ENCODE assay signal across 26 cellular contexts in genomic region chr11:80085563-80085962, GRCh38.
A peak's percentile ranks its signal among the peaks of the same experiment; 100 is the strongest.
DNase-seq lines count a peak whose midpoint lies in the region; ATAC-seq, FAIRE-seq and TF ChIP-seq lines count a peak whose summit lies in the region.
"Had no signal": no experiment of that assay in that cellular context is flagged by ENCODE, and none has a peak within 500 bp of the region (broad histone marks: within the 10 kb centered on the region; RNA-seq: fewer than 3 reads in every experiment).

No MANE protein-coding gene starts in this region.

- H2BK20ac ChIP-seq in H1 (ENCODE audit: low read length) = no peak overlapping the region

- H3K56ac ChIP-seq in H1 (replicated peaks; ENCODE audit: insufficient read length, low read depth, low read length) = no peak overlapping the region

- H3K23ac ChIP-seq in H1 (ENCODE audit: insufficient read length) (no peak overlapping the region), mesenchymal stem cell (ENCODE audit: low read length in 2 of 2) (no peak overlapping the region)

- peak overlapping the region; percentile 64 for H3K4me2 ChIP-seq in Karpas-422 (ENCODE audit: low read depth, low read length, poor library complexity, severe bottlenecking)
- no peak overlapping the region for H3K4me2 ChIP-seq in H1 (ENCODE audit: insufficient read depth in 1 of 2, low read depth in 2 of 2, low read length in 2 of 2)
- no peak overlapping the region for H3K4me2 ChIP-seq in mesenchymal stem cell (ENCODE audit: low read length, poor library complexity, severe bottlenecking)
- H3K4me2 ChIP-seq: BLaER1 had no signal

- no peak for ATAC-seq in GM21360 (IDR thresholded peaks at IDR 0.05; ENCODE audit: unreplicated experiment)
- ATAC-seq: CD8-positive, alpha-beta T cell; GM12878 had no signal

- H2BK120ac ChIP-seq in H1 (replicated peaks; ENCODE audit: low read depth, low read length) (no peak overlapping the region), mesenchymal stem cell (ENCODE audit: low read depth, low read length) (no peak overlapping the region)

- H3K27ac Mint-ChIP-seq in osteocyte (ENCODE audit: unreplicated experiment) = no peak overlapping the region
- H3K27ac Mint-ChIP-seq: B cell; CD4-positive, CD25-positive, alpha-beta regulatory T cell; CD8-positive, alpha-beta T cell; H9; HFFc6 had no signal

- H2BK15ac ChIP-seq in H1 (ENCODE audit: low read length) (no peak overlapping the region), mesenchymal stem cell (ENCODE audit: low read depth, poor library complexity, severe bottlenecking) (no peak overlapping the region)

- H3K4me3 Mint-ChIP-seq in osteocyte (ENCODE audit: unreplicated experiment) = no peak overlapping the region
- H3K4me3 Mint-ChIP-seq: B cell; CD4-positive, CD25-positive, alpha-beta regulatory T cell; CD8-positive, alpha-beta T cell; H9; HFFc6 had no signal

- no peaks in the 10 kb centered on the region for H4K20me1 ChIP-seq in Karpas-422 (ENCODE audit: insufficient read depth, low read depth, low read length)
- no peaks in the 10 kb centered on the region for H4K20me1 ChIP-seq in H1 (replicated peaks in 1 of 2; ENCODE audit: control insufficient read depth in 1 of 2, insufficient read depth in 2 of 2, low read length in 2 of 2)
- H4K20me1 ChIP-seq: BLaER1 had no signal

- no peak for TF ChIP-seq EP300 in H1 (IDR thresholded peaks at IDR 0.05; ENCODE audit: borderline replicate concordance in 1 of 2, low read depth in 2 of 2, low read length in 2 of 2)

- no peak overlapping the region for H3K9ac ChIP-seq in Karpas-422 (ENCODE audit: low read length)
- H3K9ac ChIP-seq in H1 (replicated peaks in 1 of 4; ENCODE audit: extremely low read depth in 1 of 4, low read depth in 3 of 4, low read length in 3 of 4) = no peak overlapping the region
- no peak overlapping the region for H3K9ac ChIP-seq in mesenchymal stem cell (ENCODE audit: low read length)
- H3K9ac ChIP-seq: BLaER1 had no signal

- no peaks in the 10 kb centered on the region for H3K36me3 ChIP-seq in Karpas-422 (ENCODE audit: insufficient read depth, low read length)
- H3K36me3 ChIP-seq in H1 (ENCODE audit: control insufficient read depth in 2 of 4, insufficient read depth in 4 of 4, low read length in 3 of 4) = no peaks in the 10 kb centered on the region
- H3K36me3 ChIP-seq in mesenchymal stem cell (ENCODE audit: control insufficient read depth in 1 of 2, insufficient read depth in 2 of 2, low read depth in 1 of 2, low read length in 2 of 2) = no peaks in the 10 kb centered on the region
- no peaks in the 10 kb centered on the region for H3K36me3 ChIP-seq in spleen
- H3K36me3 ChIP-seq: BLaER1 had no signal

- no peak overlapping the region for H4K5ac ChIP-seq in H1 (ENCODE audit: insufficient read length, low read depth, low read length)

- H2BK5ac ChIP-seq in H1 (ENCODE audit: low read depth, low read length) = no peak overlapping the region
- H2BK5ac ChIP-seq in mesenchymal stem cell (ENCODE audit: low read depth, low read length, poor library complexity, severe bottlenecking) = no peak overlapping the region

- POLR2A ChIA-PET in H1 (lab: Charles Lee; ENCODE audit: partially characterized antibody) = no interaction called here

- CTCF ChIA-PET in H1 (lab: Charles Lee; ENCODE audit: partially characterized antibody) = no interaction called here

- H3K79me1 ChIP-seq in H1 (ENCODE audit: low read depth, low read length) = no peaks in the 10 kb centered on the region
- no peaks in the 10 kb centered on the region for H3K79me1 ChIP-seq in mesenchymal stem cell (replicated peaks; ENCODE audit: low read length, poor library complexity, severe bottlenecking)

- DNase-seq in Karpas-422 = no peak
- peak; percentile 65 for DNase-seq in NCI-H526 treated with DMSO at 0.1 percent for 48 hours (lab: John Stamatoyannopoulos, UW)
- no peak for DNase-seq in H1 (ENCODE audit: low read depth in 1 of 2, low spot score in 2 of 2)
- DNase-seq in mesenchymal stem cell = no peak
- no peak for DNase-seq in spleen
- DNase-seq in osteocyte (ENCODE audit: extremely low spot score, unreplicated experiment) = no peak
- no peak for DNase-seq in H54 (ENCODE audit: insufficient read length, low spot score)
- DNase-seq: Caco-2; CD4-positive, CD25-positive, alpha-beta regulatory T cell; CD8-positive, alpha-beta T cell; DMS 273 treated with DMSO at 0.1 percent for 48 hours; DMS79; EL; GDM1; GOT3; H9; HFFc6 had no signal

- no peaks in the 10 kb centered on the region for H3K9me3 ChIP-seq in Karpas-422 (ENCODE audit: low read length)
- H3K9me3 ChIP-seq in H1 (ENCODE audit: insufficient read depth in 2 of 2, low read depth in 1 of 2, low read length in 1 of 2) = no peaks in the 10 kb centered on the region
- no peaks in the 10 kb centered on the region for H3K9me3 ChIP-seq in mesenchymal stem cell (ENCODE audit: control insufficient read depth, low read length)
- no peaks in the 10 kb centered on the region for H3K9me3 ChIP-seq in spleen
- H3K9me3 ChIP-seq: BLaER1, Caco-2 had no signal

- H4K91ac ChIP-seq in H1 (replicated peaks; ENCODE audit: insufficient read length, low read length) (no peak overlapping the region), mesenchymal stem cell (ENCODE audit: low read length) (no peak overlapping the region)

- H2AK5ac ChIP-seq in H1 (ENCODE audit: low read depth, low read length) (no peak overlapping the region), mesenchymal stem cell (ENCODE audit: low read length, severe bottlenecking) (peak overlapping the region; percentile 76)

- H3K9me3 Mint-ChIP-seq in osteocyte (ENCODE audit: unreplicated experiment) = no peaks in the 10 kb centered on the region
- H3K9me3 Mint-ChIP-seq: H9, HFFc6 had no signal

- TF ChIP-seq RAD21 in H1 (IDR thresholded peaks at IDR 0.05 in 1 of 2, conservative IDR thresholded peaks at IDR 0.05 in 1 of 2; ENCODE audit: low read depth in 2 of 2, low read length in 2 of 2) = no peak

- H3K14ac ChIP-seq in H1 (ENCODE audit: insufficient read length) = no peak overlapping the region
- no peak overlapping the region for H3K14ac ChIP-seq in mesenchymal stem cell (ENCODE audit: low read length in 2 of 2)

- H2AFZ ChIP-seq in Karpas-422 (ENCODE audit: low read length) (peak overlapping the region; percentile 40; the same call in 1 of the 2 replicates), H1 (ENCODE audit: low read length) (0 out of 2 replicates have a peak overlapping the region, but pooled peaks have one; percentile 62), mesenchymal stem cell (ENCODE audit: low read depth, low read length) (no peak overlapping the region)

- 87% methylated on average over 2 of the region's 2 CpGs; no CpG with 5 or more reads in 1 of the 2 experiments for WGBS in H1 (ENCODE audit: extremely low coverage in 1 of 2, insufficient coverage in 1 of 2, insufficient read length in 1 of 2, insufficient replicate concordance in 2 of 2, low coverage in 1 of 2, low lambda C conversion rate in 2 of 2, missing lambda C conversion rate in 1 of 2), 2 experiments
- WGBS in mesenchymal stem cell = 33% methylated on average over 1 of the region's 2 CpGs
- 45 to 58% (median 48%) methylated on average over 2 of the region's 2 CpGs for WGBS in spleen, 5 donors

- no peak for TF ChIP-seq CTCF in H1 (IDR thresholded peaks at IDR 0.05; ENCODE audit: control extremely low read depth in 1 of 3, insufficient read depth in 1 of 3, low read depth in 1 of 3, low read length in 3 of 3)
- TF ChIP-seq CTCF in spleen (IDR thresholded peaks at IDR 0.05 in 8 of 11, conservative IDR thresholded peaks at IDR 0.05 in 3 of 11) = no peak
- no peak for TF ChIP-seq CTCF in osteocyte (IDR thresholded peaks at IDR 0.05)

- H2BK12ac ChIP-seq in H1 (ENCODE audit: low read depth, low read length) (no peak overlapping the region), mesenchymal stem cell (ENCODE audit: low read length in 2 of 2) (no peak overlapping the region)

- H4K8ac ChIP-seq in H1 (ENCODE audit: extremely low read depth, insufficient read depth, low read length) (no peak overlapping the region), mesenchymal stem cell (ENCODE audit: low read length) (no peak overlapping the region)

- no peaks in the 10 kb centered on the region for H3K27me3 ChIP-seq in Karpas-422 (ENCODE audit: low read length)
- H3K27me3 ChIP-seq in H1 (replicated peaks in 1 of 4; ENCODE audit: control insufficient read depth in 3 of 4, extremely low read depth in 1 of 4, insufficient read depth in 3 of 4, low read length in 3 of 4) = no peaks in the 10 kb centered on the region
- peaks cover 0 to 4% of the 10 kb centered on the region in 2 experiments for H3K27me3 ChIP-seq in mesenchymal stem cell (ENCODE audit: control insufficient read depth in 1 of 2, insufficient read depth in 1 of 2, low read length in 2 of 2)
- H3K27me3 ChIP-seq in spleen (replicated peaks in 1 of 7) = no peaks in the 10 kb centered on the region
- H3K27me3 ChIP-seq: BLaER1 had no signal

- H3K36me3 Mint-ChIP-seq in osteocyte (ENCODE audit: unreplicated experiment) = no peaks in the 10 kb centered on the region
- H3K36me3 Mint-ChIP-seq: CD4-positive, CD25-positive, alpha-beta regulatory T cell; CD8-positive, alpha-beta T cell had no signal

- no peak overlapping the region for H3K4ac ChIP-seq in H1 (replicated peaks; ENCODE audit: insufficient read length, low read depth, low read length)
- no peak overlapping the region for H3K4ac ChIP-seq in mesenchymal stem cell (ENCODE audit: low read depth in 1 of 2, low read length in 2 of 2)

- H3K23me2 ChIP-seq in H1 (ENCODE audit: low read depth, low read length) = no peaks in the 10 kb centered on the region

- no peaks in the 10 kb centered on the region for H3K9me2 ChIP-seq in Karpas-422 (replicated peaks; ENCODE audit: insufficient read depth, low read length)

- intact Hi-C loops in spleen (cut with DNase I; ENCODE audit: low total_unique reads) = no loop called here

- FAIRE-seq in H1 (lab: Jason Lieb, UNC) (no peak), H54 (lab: Jason Lieb, UNC) (no peak)
- FAIRE-seq: A204.1, D721Med, GM12878, GM19239 had no signal

- H3K4me1 ChIP-seq in Karpas-422 (ENCODE audit: low read length) (peaks cover 56% of the 10 kb centered on the region), H1 (replicated peaks in 1 of 4; ENCODE audit: control insufficient read depth in 3 of 4, insufficient read depth in 4 of 4, low read length in 3 of 4) (no peaks in the 10 kb centered on the region), mesenchymal stem cell (ENCODE audit: control insufficient read depth, insufficient read depth, low read depth, low read length) (peaks cover 7% of the 10 kb centered on the region), spleen (no peaks in the 10 kb centered on the region)
- H3K4me1 ChIP-seq: BLaER1, Caco-2 had no signal

- no peak for TF ChIP-seq POLR2A in H1 (IDR thresholded peaks at IDR 0.05; ENCODE audit: control extremely low read depth in 1 of 2, low read depth in 2 of 2, low read length in 2 of 2)
- no peak for TF ChIP-seq POLR2A in spleen (IDR thresholded peaks at IDR 0.05)
- TF ChIP-seq POLR2A in H54 (IDR thresholded peaks at IDR 0.05; ENCODE audit: low read depth, low read length) = no peak

- peaks cover 6% of the 10 kb centered on the region for H3K27me3 Mint-ChIP-seq in osteocyte (ENCODE audit: unreplicated experiment)
- H3K27me3 Mint-ChIP-seq: B cell; CD4-positive, CD25-positive, alpha-beta regulatory T cell had no signal

- no peaks in the 10 kb centered on the region for H3K79me2 ChIP-seq in Karpas-422 (ENCODE audit: low read length)
- H3K79me2 ChIP-seq in H1 (ENCODE audit: control insufficient read depth in 1 of 2, insufficient read depth in 2 of 2, low read length in 2 of 2) = no peaks in the 10 kb centered on the region

- H3K4me3 ChIP-seq in Karpas-422 (ENCODE audit: low read length) (no peak overlapping the region), H1 (ENCODE audit: extremely low read depth in 1 of 4, insufficient read depth in 2 of 4, low read depth in 3 of 4, low read length in 4 of 4) (no peak overlapping the region), mesenchymal stem cell (ENCODE audit: insufficient read depth in 1 of 2, low read depth in 1 of 2, low read length in 2 of 2) (no peak overlapping the region), spleen (no peak overlapping the region)
- H3K4me3 ChIP-seq: BLaER1, GM12878 had no signal

- no peaks in the 10 kb centered on the region for H3K4me1 Mint-ChIP-seq in osteocyte (ENCODE audit: unreplicated experiment)

- peak overlapping the region; percentile 88; the same call in 1 of the 2 replicates for H3K27ac ChIP-seq in Karpas-422 (ENCODE audit: low read length)
- no peak overlapping the region for H3K27ac ChIP-seq in H1 (ENCODE audit: low read depth, low read length)
- H3K27ac ChIP-seq in mesenchymal stem cell (ENCODE audit: low read length, poor library complexity, severe bottlenecking) = no peak overlapping the region
- no peak overlapping the region for H3K27ac ChIP-seq in spleen
- H3K27ac ChIP-seq: 22Rv1, BLaER1, C4-2B had no signal

- H3K18ac ChIP-seq in H1 (ENCODE audit: extremely low read depth, low read length) (no peak overlapping the region), mesenchymal stem cell (ENCODE audit: low read depth in 1 of 2, low read length in 2 of 2) (no peak overlapping the region)
